1 cellular context compared by ENCODE assay signal in genomic region chr12:108516511-108517275, GRCh38.
TF ChIP-seq lines count a peak whose summit lies in the region.

No MANE protein-coding gene starts in this region.

TF ChIP-seq in K562, 482 proteins besides CTCF, POLR2A, EP300 and RAD21:
- TF ChIP-seq XRCC3 (IDR thresholded peaks at IDR 0.05) = no peak
- no peak for TF ChIP-seq STAT5A (IDR thresholded peaks at IDR 0.05; ENCODE audit: borderline replicate concordance, low read length)
- no peak for TF ChIP-seq NR2C2 (CRISPR knock-in tag; IDR thresholded peaks at IDR 0.05)
- 0 out of 2 replicates have a peak, but pooled peaks have one; percentile 5 for TF ChIP-seq NR2C2 (tag; IDR thresholded peaks at IDR 0.05)
- no peak for TF ChIP-seq TCFL5 (CRISPR knock-in tag; conservative IDR thresholded peaks at IDR 0.05)
- TF ChIP-seq ZBTB33 (CRISPR knock-in tag; IDR thresholded peaks at IDR 0.05) = peak; percentile 97
- TF ChIP-seq ZNF395 (CRISPR knock-in tag; IDR thresholded peaks at IDR 0.05) = no peak
- TF ChIP-seq MAX (CRISPR knock-in tag; IDR thresholded peaks at IDR 0.05) = no peak; the same call in 1 of the 2 replicates
- no peak for TF ChIP-seq ZFPM2 (CRISPR knock-in tag; IDR thresholded peaks at IDR 0.05)
- peak; percentile 74 for TF ChIP-seq POLR2G (IDR thresholded peaks at IDR 0.05; ENCODE audit: low read depth, low read length)
- TF ChIP-seq RBM22 (IDR thresholded peaks at IDR 0.05; ENCODE audit: low read depth, low read length, poor library complexity, severe bottlenecking) = peak; percentile 76
- TF ChIP-seq YY1 (IDR thresholded peaks at IDR 0.05; ENCODE audit: borderline replicate concordance in 1 of 3, control insufficient read depth in 1 of 3, extremely low read depth in 1 of 3, insufficient read depth in 3 of 3, insufficient read length in 1 of 3, insufficient replicate concordance in 2 of 3, low read depth in 1 of 3, low read length in 2 of 3) = peak in 1 of 3 experiments; percentile 11
- peak; percentile 35 for TF ChIP-seq CTCFL (IDR thresholded peaks at IDR 0.05; ENCODE audit: borderline replicate concordance, insufficient read depth, low read depth, low read length, poor library complexity, severe bottlenecking)
